In genomic region chr17:74521701-74522201, GRCh38 we compare ENCODE assay signal across 10 cellular contexts. TPM values are rescaled to one million over a fixed set of nuclear protein-coding genes. Genes with fewer than 3 reads are reported as not detected.
DNase-seq lines count a peak whose midpoint lies in the region; ATAC-seq and TF ChIP-seq lines count a peak whose summit lies in the region.
"Had no signal": no experiment of that assay in that cellular context is flagged by ENCODE, and none has a peak within 500 bp of the region (broad histone marks: within the 10 kb centered on the region; RNA-seq: fewer than 3 reads in every experiment).

No MANE protein-coding gene starts in this region.

- 33% methylated on average over 4 of the region's 9 CpGs for WGBS in right lobe of liver (ENCODE audit: insufficient coverage, low coverage, low lambda C conversion rate, missing lambda C conversion rate)

- H3K4me3 ChIP-seq in ascending aorta: no peak overlapping the region
- no peak overlapping the region for H3K4me3 ChIP-seq in right lobe of liver
- no peak overlapping the region for H3K4me3 ChIP-seq in upper lobe of right lung

- intact Hi-C loops in ascending aorta (cut with DNase I): no loop called here
- intact Hi-C loops in right lobe of liver (cut with DNase I): no loop called here
- intact Hi-C loops in upper lobe of right lung (cut with DNase I): no loop called here

- peak; percentile 56 for DNase-seq in activated CD8-positive, alpha-beta memory T cell treated with anti-CD3 and anti-CD28 coated beads for 24 hours
- DNase-seq in activated CD8-positive, alpha-beta memory T cell treated with anti-CD3 and anti-CD28 coated beads, Interleukin-2, amount 50 U/mL, for 4 hours: no peak
- DNase-seq in ascending aorta (ENCODE audit: low spot score in 2 of 2) (no peak), right lobe of liver (peak in 1 of 3 donors; percentile 50), upper lobe of right lung (no peak), DMS114 treated with DMSO at 0.1 percent for 48 hours (lab: John Stamatoyannopoulos, UW; ENCODE audit: unreplicated experiment) (no peak), NCI-H510A treated with DMSO at 0.1 percent for 48 hours (lab: John Stamatoyannopoulos, UW) (no peak), NCI-H1092 treated with DMSO at 0.1 percent for 48 hours (lab: John Stamatoyannopoulos, UW) (no peak)

- peak overlapping the region; percentile 48 to 64 for H3K27ac ChIP-seq in ascending aorta
- peak overlapping the region in 2 of 3 donors; percentile 53 to 75 for H3K27ac ChIP-seq in right lobe of liver
- H3K27ac ChIP-seq in upper lobe of right lung: peak overlapping the region; percentile 73

- no peak for TF ChIP-seq POLR2A in right lobe of liver (IDR thresholded peaks at IDR 0.05)

- no peaks in the 10 kb centered on the region for H3K9me3 ChIP-seq in ascending aorta
- H3K9me3 ChIP-seq in right lobe of liver: no peaks in the 10 kb centered on the region
- H3K9me3 ChIP-seq in upper lobe of right lung: no peaks in the 10 kb centered on the region

- H3K27me3 ChIP-seq in ascending aorta: no peaks in the 10 kb centered on the region
- no peaks in the 10 kb centered on the region for H3K27me3 ChIP-seq in right lobe of liver
- no peaks in the 10 kb centered on the region for H3K27me3 ChIP-seq in upper lobe of right lung

- H3K4me1 ChIP-seq in ascending aorta (no peaks in the 10 kb centered on the region), right lobe of liver (no peaks in the 10 kb centered on the region), upper lobe of right lung (no peaks in the 10 kb centered on the region)

- no peaks in the 10 kb centered on the region for H3K36me3 ChIP-seq in ascending aorta
- no peaks in the 10 kb centered on the region for H3K36me3 ChIP-seq in right lobe of liver
- H3K36me3 ChIP-seq in upper lobe of right lung: no peaks in the 10 kb centered on the region

- TF ChIP-seq CTCF in ascending aorta (IDR thresholded peaks at IDR 0.05) (no peak), right lobe of liver (IDR thresholded peaks at IDR 0.05) (no peak), upper lobe of right lung (IDR thresholded peaks at IDR 0.05) (no peak)

- ATAC-seq in right lobe of liver: peak; percentile 43 to 53 (median 48)
- ATAC-seq in upper lobe of right lung: peak; percentile 69

RNA-seq across cellular contexts. Expression of gene CD300LB, which starts 9.5 kb away (rescaled TPM):
- total RNA-seq in ascending aorta: not detected
- under 1 TPM; 0.07 to 0.33 (median 0.21) TPM for total RNA-seq in right lobe of liver
- 1.3 TPM for total RNA-seq in upper lobe of right lung
- total RNA-seq: endothelial cell of umbilical vein, pulmonary artery endothelial cell had no signal

RNA-seq across cellular contexts. Expression of gene CD300C, which starts 24.2 kb away (rescaled TPM):
- total RNA-seq in ascending aorta (not detected), right lobe of liver (1 to 10 TPM in 1 of 6 experiments, under 1 TPM in 5; 0.22 to 2.7 (median 0.41) TPM), upper lobe of right lung (8.2 TPM)
- total RNA-seq: endothelial cell of umbilical vein, pulmonary artery endothelial cell had no signal

RNA-seq across cellular contexts. Expression of gene CD300H, which starts 45.6 kb away (rescaled TPM):
- not detected for total RNA-seq in ascending aorta
- total RNA-seq in right lobe of liver: 1 to 10 TPM in 1 of 6 experiments, not detected in 5; 1.2 TPM
- not detected for total RNA-seq in upper lobe of right lung
- total RNA-seq: endothelial cell of umbilical vein, pulmonary artery endothelial cell had no signal

RNA-seq across cellular contexts. Expression of gene CD300A, which starts 55.3 kb away (rescaled TPM):
- 21.9 TPM for total RNA-seq in ascending aorta
- 10 to 100 TPM in 1 of 6 experiments, 1 to 10 TPM in 5; 4.8 to 16.6 (median 6.6) TPM for total RNA-seq in right lobe of liver
- 17.5 TPM for total RNA-seq in upper lobe of right lung
- total RNA-seq: endothelial cell of umbilical vein, pulmonary artery endothelial cell had no signal
